ENCODE assay signal across 16 cellular contexts in the genomic region with DNA sequence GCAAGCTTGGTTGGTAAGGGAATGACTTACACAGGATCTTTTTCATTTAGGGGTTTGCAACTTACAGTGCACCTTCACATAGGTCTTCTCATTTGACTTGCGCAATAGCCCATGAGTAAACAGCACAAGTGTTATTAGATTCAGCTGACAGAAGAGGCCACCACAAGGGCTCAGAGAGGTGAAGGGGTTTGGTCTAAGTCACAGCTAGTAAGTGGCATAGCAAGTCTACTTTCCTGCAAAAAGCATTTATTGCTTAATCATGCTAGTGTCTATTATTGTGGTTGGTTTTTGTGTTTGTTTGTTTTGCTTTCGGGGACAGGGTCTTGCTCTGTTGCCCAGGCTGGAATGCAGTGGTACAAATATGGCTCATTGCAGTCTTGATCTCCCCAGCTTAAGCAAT.
DNase-seq lines count a peak whose midpoint lies in the region; ATAC-seq, FAIRE-seq and TF ChIP-seq lines count a peak whose summit lies in the region.
"Had no signal": no experiment of that assay in that cellular context is flagged by ENCODE, and none has a peak within 500 bp of the region (broad histone marks: within the 10 kb centered on the region; RNA-seq: fewer than 3 reads in every experiment).

No MANE protein-coding gene starts in this region.

- H3K9ac ChIP-seq in K562 (ENCODE audit: insufficient read depth in 1 of 2, low read depth in 2 of 2, low read length in 2 of 2), result no peak overlapping the region

- H3K79me2 ChIP-seq in K562 (ENCODE audit: control insufficient read depth, insufficient read depth, low read length), result no peaks in the 10 kb centered on the region

- no TSS peak for BruUV-seq in K562 (replicated peaks; lab: Mats Ljungman, UMichigan)

- peak; percentile 15 for FAIRE-seq in K562 (lab: Jason Lieb, UNC)

- H3K36me3 ChIP-seq in K562 (ENCODE audit: control insufficient read depth, insufficient read depth, low read length) (no peaks in the 10 kb centered on the region), lower lobe of right lung (no peaks in the 10 kb centered on the region), aorta (ENCODE audit: control insufficient read depth in 1 of 2, insufficient read depth in 2 of 2, low read length in 1 of 2) (no peaks in the 10 kb centered on the region)
- H3K36me3 ChIP-seq: gastrocnemius medialis had no signal

- TF ChIP-seq RAD21 in K562 (CRISPR knock-in tag; conservative IDR thresholded peaks at IDR 0.05 in 1 of 2, IDR thresholded peaks at IDR 0.05 in 1 of 2), result no peak

- in situ Hi-C loops in Caki2 (cut with HindIII; ENCODE audit: low pct_unique_long_range_greater_than_20kb, low sequenced_read_pairs) (no loop called here), K562 (cut with MboI) (no loop called here)

- ATAC-seq in K562 (no peak), lower lobe of right lung (peak; percentile 77 to 85), aorta (ENCODE audit: low FRiP score) (no peak), GM21717 (IDR thresholded peaks at IDR 0.05; ENCODE audit: unreplicated experiment) (no peak)
- ATAC-seq: GM23338; stimulated activated naive CD8-positive, alpha-beta T cell treated with anti-CD3 and anti-CD28 coated beads, Interleukin-15, Interleukin-2, amounts not matched to agents 100 U/mL and 50 U/mL, for 24 hours had no signal

- no peak for TF ChIP-seq EP300 in K562 (IDR thresholded peaks at IDR 0.05; ENCODE audit: low read length)

- POLR2A ChIA-PET in K562 (lab: Yijun Ruan, JAX), result no interaction called here

- H3K27me3 ChIP-seq in K562 (ENCODE audit: control insufficient read depth in 2 of 2, insufficient read depth in 2 of 2, low read length in 2 of 2) (no peaks in the 10 kb centered on the region), lower lobe of right lung (ENCODE audit: low read depth) (no peaks in the 10 kb centered on the region), aorta (ENCODE audit: control insufficient read depth in 1 of 2, insufficient read depth in 2 of 2, low read length in 1 of 2) (no peaks in the 10 kb centered on the region)
- H3K27me3 ChIP-seq: gastrocnemius medialis had no signal

- H2AFZ ChIP-seq in K562 (ENCODE audit: low read depth, low read length), result 0 out of 2 replicates have a peak overlapping the region, but pooled peaks have one; percentile 6
- H2AFZ ChIP-seq: GM23338 had no signal

- 29% methylated on average over 2 of the region's 2 CpGs for WGBS in K562 (ENCODE audit: insufficient coverage, low coverage, missing lambda C conversion rate)
- WGBS in aorta, 2 donors, result 56 to 97% methylated on average over 2 of the region's 2 CpGs

- CTCF ChIA-PET in K562 (lab: Yijun Ruan, JAX; ENCODE audit: low intra/inter-chr PET ratio), result no interaction called here

- no peak overlapping the region for H3K4me2 ChIP-seq in K562 (ENCODE audit: insufficient read depth, low read length)

- TF ChIP-seq POLR2A in K562 (conservative IDR thresholded peaks at IDR 0.05), result no peak

- no peaks in the 10 kb centered on the region for H4K20me1 ChIP-seq in K562 (replicated peaks; ENCODE audit: control insufficient read depth, insufficient read depth, low read length)

- TF ChIP-seq CTCF in K562 (IDR thresholded peaks at IDR 0.05 in 2 of 3, conservative IDR thresholded peaks at IDR 0.05 in 1 of 3; ENCODE audit: insufficient read depth in 2 of 3, low read depth in 1 of 3, low read length in 3 of 3) (no peak), lower lobe of right lung (IDR thresholded peaks at IDR 0.05) (no peak)

- intact Hi-C loops in K562 (cut with micrococcal nuclease) (no loop called here), lower lobe of right lung (cut with DNase I) (no loop called here), aorta (cut with DNase I) (no loop called here)

- H3K27ac ChIP-seq in K562 (ENCODE audit: extremely low read depth, low read depth, low read length) (no peak overlapping the region), lower lobe of right lung (peak overlapping the region; percentile 75), aorta (ENCODE audit: low read depth in 1 of 2, low read length in 2 of 2) (no peak overlapping the region)
- H3K27ac ChIP-seq: gastrocnemius medialis had no signal

- no peaks in the 10 kb centered on the region for H3K9me1 ChIP-seq in K562 (ENCODE audit: control insufficient read depth, insufficient read depth, low read length)

- no peak overlapping the region for H3K4me3 ChIP-seq in K562
- no peak overlapping the region for H3K4me3 ChIP-seq in lower lobe of right lung
- no peak overlapping the region for H3K4me3 ChIP-seq in aorta (ENCODE audit: low read length in 2 of 2)
- H3K4me3 ChIP-seq: gastrocnemius medialis, GM23338 had no signal

- peak; percentile 26 for DNase-seq in Caki2 (ENCODE audit: low read depth)
- peak; percentile 48 for DNase-seq in M059J (ENCODE audit: low read depth)
- DNase-seq in K562 (ENCODE audit: extremely low read depth in 1 of 4, low spot score in 3 of 4), result peak in 1 of 4 experiments; percentile 8
- no peak for DNase-seq in lower lobe of right lung
- no peak for DNase-seq in aorta
- no peak for DNase-seq in NAMALWA (ENCODE audit: low spot score)
- no peak for DNase-seq in KG1 (lab: John Stamatoyannopoulos, UW)
- DNase-seq: C1 segment of cervical spinal cord; gastrocnemius medialis; left colon; NCI-H187 treated with DMSO at 0.1 percent for 48 hours; stimulated activated CD4-positive, alpha-beta T cell treated with anti-CD3 and anti-CD28 coated beads, Interleukin-2, amount 100 ng/mL, for 48 hours; stimulated activated naive CD8-positive, alpha-beta T cell treated with anti-CD3 and anti-CD28 coated beads, Interleukin-15, Interleukin-2, amounts not matched to agents 100 U/mL and 50 U/mL, for 24 hours; T1000 had no signal

- H3K9me3 ChIP-seq in K562 (replicated peaks; ENCODE audit: control insufficient read depth, insufficient read depth, low read depth, low read length), result no peaks in the 10 kb centered on the region
- no peaks in the 10 kb centered on the region for H3K9me3 ChIP-seq in lower lobe of right lung
- H3K9me3 ChIP-seq in aorta (ENCODE audit: control insufficient read depth, low read length), result no peaks in the 10 kb centered on the region
- H3K9me3 ChIP-seq: gastrocnemius medialis had no signal

- peaks cover 0 to 7% of the 10 kb centered on the region in 2 experiments; a peak in 1 of 5 replicates for H3K4me1 ChIP-seq in K562 (replicated peaks in 1 of 2; ENCODE audit: control insufficient read depth in 2 of 2, insufficient read depth in 2 of 2, low read length in 2 of 2)
- peaks cover 15% of the 10 kb centered on the region for H3K4me1 ChIP-seq in lower lobe of right lung
- H3K4me1 ChIP-seq in aorta (ENCODE audit: control insufficient read depth in 1 of 2, insufficient read depth in 2 of 2, low read length in 2 of 2), result no peaks in the 10 kb centered on the region

TF ChIP-seq in K562, 482 proteins besides CTCF, POLR2A, EP300 and RAD21 (continues in another document):
- TF ChIP-seq NFE2 (IDR thresholded peaks at IDR 0.05; ENCODE audit: low read depth) (0 out of 2 replicates have a peak, but pooled peaks have one; percentile 10), KLF16 (IDR thresholded peaks at IDR 0.05) (no peak), CEBPB (tag; IDR thresholded peaks at IDR 0.05) (peak; percentile 95), ZNF79 (CRISPR knock-in tag; IDR thresholded peaks at IDR 0.05; ENCODE audit: low read depth) (no peak), CEBPG (CRISPR knock-in tag; IDR thresholded peaks at IDR 0.05) (peak; percentile 85), CEBPG (tag; conservative IDR thresholded peaks at IDR 0.05 in 1 of 2, IDR thresholded peaks at IDR 0.05 in 1 of 2) (peak; percentile 92 to 94), NFATC3 (IDR thresholded peaks at IDR 0.05) (no peak), ZNF507 (tag; conservative IDR thresholded peaks at IDR 0.05) (no peak), BRCA1 (IDR thresholded peaks at IDR 0.05) (no peak), BRCA1 (CRISPR knock-in tag; IDR thresholded peaks at IDR 0.05) (no peak), ZNF121 (CRISPR knock-in tag; conservative IDR thresholded peaks at IDR 0.05) (0 out of 2 replicates have a peak, but pooled peaks have one; percentile 39), CHD2 (IDR thresholded peaks at IDR 0.05; ENCODE audit: low read depth, low read length) (no peak), FOXA3 (CRISPR knock-in tag; conservative IDR thresholded peaks at IDR 0.05 in 1 of 2, IDR thresholded peaks at IDR 0.05 in 1 of 2) (peak; percentile 39 to 83; a peak in 2 of 4 replicates), DDX20 (tag; IDR thresholded peaks at IDR 0.05; ENCODE audit: low read depth) (no peak)
- TF ChIP-seq, protein P1, sequence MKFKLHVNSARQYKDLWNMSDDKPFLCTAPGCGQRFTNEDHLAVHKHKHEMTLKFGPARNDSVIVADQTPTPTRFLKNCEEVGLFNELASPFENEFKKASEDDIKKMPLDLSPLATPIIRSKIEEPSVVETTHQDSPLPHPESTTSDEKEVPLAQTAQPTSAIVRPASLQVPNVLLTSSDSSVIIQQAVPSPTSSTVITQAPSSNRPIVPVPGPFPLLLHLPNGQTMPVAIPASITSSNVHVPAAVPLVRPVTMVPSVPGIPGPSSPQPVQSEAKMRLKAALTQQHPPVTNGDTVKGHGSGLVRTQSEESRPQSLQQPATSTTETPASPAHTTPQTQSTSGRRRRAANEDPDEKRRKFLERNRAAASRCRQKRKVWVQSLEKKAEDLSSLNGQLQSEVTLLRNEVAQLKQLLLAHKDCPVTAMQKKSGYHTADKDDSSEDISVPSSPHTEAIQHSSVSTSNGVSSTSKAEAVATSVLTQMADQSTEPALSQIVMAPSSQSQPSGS (CRISPR knock-in tag; IDR thresholded peaks at IDR 0.05), result no peak

Comparison
In these comparisons a context has a peak if more than half of its experiments do, and no peak if none do; other contexts are left out.
1. DNase-seq: peak in Caki2 (single experiment) and M059J (single experiment); none in lower lobe of right lung (single experiment), aorta (0 of 2), NAMALWA (single experiment) and KG1 (single experiment).
2. ATAC-seq: peak in lower lobe of right lung (2 of 2); none in K562 (single experiment), aorta (single experiment) and GM21717 (single experiment).